ENCODE assay signal across 8 cellular contexts in the genomic region with DNA sequence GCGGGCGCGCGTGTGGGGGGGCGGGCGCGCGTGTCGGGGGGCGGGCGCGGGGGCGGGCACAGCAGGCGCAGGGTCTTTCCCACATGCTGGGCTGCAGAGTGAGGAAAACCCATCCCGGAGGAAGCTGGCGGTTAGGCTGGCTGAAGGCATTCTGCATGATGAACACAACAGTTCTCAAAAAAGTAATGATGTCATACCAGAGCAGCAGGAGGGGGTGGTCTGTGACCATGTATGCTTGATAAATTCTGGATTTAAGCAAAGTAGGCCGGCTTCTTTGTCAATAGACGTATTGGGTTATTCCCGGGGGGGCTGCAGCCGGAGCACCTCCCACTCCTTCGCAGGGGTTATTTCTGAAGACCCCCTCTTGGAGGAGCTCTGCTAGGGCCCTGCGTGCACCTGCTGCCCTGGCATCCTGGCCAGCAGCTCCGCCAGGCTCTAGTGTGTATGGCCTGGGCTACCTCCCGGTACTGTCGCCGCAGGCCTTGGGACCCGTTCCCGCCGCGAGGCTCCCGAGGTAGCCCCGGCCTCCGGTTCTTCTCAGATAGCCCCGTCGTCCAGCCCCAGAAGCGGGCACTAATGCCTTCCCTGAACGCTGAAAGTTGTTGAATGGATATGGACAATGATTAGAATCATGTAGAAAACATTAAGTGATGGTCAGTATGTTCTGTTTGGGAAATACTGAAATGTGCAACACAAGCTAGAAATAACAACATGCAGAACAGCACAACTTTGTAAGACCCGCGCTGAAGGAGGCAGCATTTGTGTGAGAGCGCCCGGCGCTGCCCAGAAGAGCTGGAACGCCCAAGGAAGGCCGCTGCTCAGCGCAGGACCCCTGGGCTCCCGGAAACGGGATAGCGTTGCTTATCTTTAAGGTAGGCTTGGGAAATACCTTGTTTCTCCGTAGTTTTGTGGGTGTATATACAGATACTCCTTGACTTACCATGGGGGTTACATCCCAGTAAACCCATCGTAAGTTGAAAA.
A peak's percentile ranks its signal among the peaks of the same experiment; 100 is the strongest.
DNase-seq lines count a peak whose midpoint lies in the region; ATAC-seq and TF ChIP-seq lines count a peak whose summit lies in the region.

No MANE protein-coding gene starts in this region.

- H3K4me3 Mint-ChIP-seq in CD4-positive, alpha-beta memory T cell = peak overlapping the region; percentile 67 to 87 (median 80)

- H3K27me3 ChIP-seq in CD4-positive, alpha-beta memory T cell (ENCODE audit: insufficient read depth, low read length) = no peaks in the 10 kb centered on the region
- H3K27me3 ChIP-seq in MM.1S (replicated peaks; ENCODE audit: insufficient read depth, low read length) = no peaks in the 10 kb centered on the region
- peaks cover 5% of the 10 kb centered on the region for H3K27me3 ChIP-seq in adipocyte (replicated peaks; ENCODE audit: control insufficient read depth, insufficient read depth, low read length)
- no peaks in the 10 kb centered on the region for H3K27me3 ChIP-seq in right cardiac atrium (ENCODE audit: control insufficient read depth, insufficient read depth)

- intact Hi-C loops in CD4-positive, alpha-beta memory T cell (cut with micrococcal nuclease) = no loop called here
- intact Hi-C loops in right cardiac atrium (cut with DNase I) = no loop called here
- intact Hi-C loops in posterior vena cava (cut with DNase I) = no loop called here

- H3K4me2 ChIP-seq in MM.1S (ENCODE audit: low read depth, low read length) = peak overlapping the region; percentile 32; the same call in 1 of the 2 replicates

- POLR2A ChIA-PET in CD4-positive, alpha-beta memory T cell (lab: Charles Lee; ENCODE audit: partially characterized antibody) = interaction anchor here (0.6 kb wide), 1 partner anchor 8 kb away, joined by 3 read pairs; no protein-coding TSS in a partner anchor

- peaks cover 5 to 19% (median 12%) of the 10 kb centered on the region in 4 donors for H3K4me1 Mint-ChIP-seq in CD4-positive, alpha-beta memory T cell

- H3K4me3 ChIP-seq in CD4-positive, alpha-beta memory T cell (ENCODE audit: low read length in 2 of 2) = peak overlapping the region in 1 of 2 donors; percentile 43
- H3K4me3 ChIP-seq in MM.1S (ENCODE audit: low read length) = no peak overlapping the region
- peak overlapping the region; percentile 84 for H3K4me3 ChIP-seq in adipocyte (ENCODE audit: low read length)
- H3K4me3 ChIP-seq in right cardiac atrium (ENCODE audit: low read length) = peak overlapping the region; percentile 91

- no peaks in the 10 kb centered on the region for H3K9me2 ChIP-seq in MM.1S (replicated peaks; ENCODE audit: insufficient read depth, low read length)

- H3K4me1 ChIP-seq in CD4-positive, alpha-beta memory T cell (ENCODE audit: insufficient read depth, low read length) = peaks cover 13% of the 10 kb centered on the region
- no peaks in the 10 kb centered on the region for H3K4me1 ChIP-seq in MM.1S (ENCODE audit: low read length)
- H3K4me1 ChIP-seq in adipocyte (ENCODE audit: control insufficient read depth, insufficient read depth, low read length) = peaks cover 7% of the 10 kb centered on the region
- H3K4me1 ChIP-seq in right cardiac atrium (ENCODE audit: control insufficient read depth, insufficient read depth, low read length) = no peaks in the 10 kb centered on the region

- peaks cover 6% of the 10 kb centered on the region; the same call in 1 of the 2 replicates for H3F3A ChIP-seq in MM.1S (ENCODE audit: insufficient read depth, low read length)

- 22% methylated on average over 50 of the region's 50 CpGs for WGBS in right cardiac atrium

- H4K20me1 ChIP-seq in MM.1S (ENCODE audit: insufficient read depth, low read length) = no peaks in the 10 kb centered on the region

- peak in 2 of 5 donors; percentile 38 to 69 for DNase-seq in CD4-positive, alpha-beta memory T cell
- DNase-seq in MM.1S = peak; percentile 13
- DNase-seq in adipocyte (ENCODE audit: low read depth) = peak; percentile 61
- DNase-seq in right cardiac atrium = peak; percentile 24 to 69 (median 55)
- peak; percentile 74 for DNase-seq in posterior vena cava (ENCODE audit: low spot score)
- no peak for DNase-seq in ecto neural progenitor cell (ENCODE audit: low spot score)
- DNase-seq in stimulated activated CD4-positive, alpha-beta T cell treated with anti-CD3 and anti-CD28 coated beads, Interleukin-15, amount 100 ng/mL, for 24 hours = no peak

- no peaks in the 10 kb centered on the region for H3K36me3 ChIP-seq in CD4-positive, alpha-beta memory T cell (ENCODE audit: insufficient read depth, low read length)
- H3K36me3 ChIP-seq in MM.1S (replicated peaks; ENCODE audit: insufficient read depth, low read length) (no peaks in the 10 kb centered on the region), adipocyte (ENCODE audit: control insufficient read depth, insufficient read depth, low read length, severe bottlenecking) (no peaks in the 10 kb centered on the region)

- H3K79me2 ChIP-seq in MM.1S (ENCODE audit: low read length) = no peaks in the 10 kb centered on the region

- H3K27ac ChIP-seq in CD4-positive, alpha-beta memory T cell (ENCODE audit: low read depth, low read length) = peak overlapping the region; percentile 35
- H3K27ac ChIP-seq in MM.1S (ENCODE audit: low read length) (no peak overlapping the region), right cardiac atrium (ENCODE audit: low read length) (peak overlapping the region; percentile 2)

- H3K9ac ChIP-seq in MM.1S (ENCODE audit: low read length) = no peak overlapping the region
- H3K9ac ChIP-seq in adipocyte (ENCODE audit: low read length) = peak overlapping the region; percentile 71

- no peak overlapping the region for H2AFZ ChIP-seq in MM.1S (ENCODE audit: low read length)

- ATAC-seq in GM19397 (IDR thresholded peaks at IDR 0.05; ENCODE audit: unreplicated experiment) = peak; percentile 22
- peak; percentile 58 to 67 for ATAC-seq in right cardiac atrium

- H3K27ac Mint-ChIP-seq in CD4-positive, alpha-beta memory T cell = peak overlapping the region; percentile 35 to 85 (median 67)

- H3K36me3 Mint-ChIP-seq in CD4-positive, alpha-beta memory T cell = peaks cover 0 to 2% of the 10 kb centered on the region in 2 donors

- peaks cover 0 to 2% (median 0%) of the 10 kb centered on the region in 8 donors for H3K9me3 Mint-ChIP-seq in CD4-positive, alpha-beta memory T cell

- no peaks in the 10 kb centered on the region for H3K27me3 Mint-ChIP-seq in CD4-positive, alpha-beta memory T cell

- CTCF ChIA-PET in CD4-positive, alpha-beta memory T cell (lab: Charles Lee; ENCODE audit: partially characterized antibody) = no interaction called here

- no peaks in the 10 kb centered on the region for H3K9me3 ChIP-seq in CD4-positive, alpha-beta memory T cell (ENCODE audit: control insufficient read depth in 1 of 2, low read length in 2 of 2)
- H3K9me3 ChIP-seq in MM.1S (replicated peaks; ENCODE audit: insufficient read depth, low read length) = no peaks in the 10 kb centered on the region
- H3K9me3 ChIP-seq in adipocyte (ENCODE audit: control insufficient read depth, low read length) = no peaks in the 10 kb centered on the region
- no peaks in the 10 kb centered on the region for H3K9me3 ChIP-seq in right cardiac atrium (ENCODE audit: control insufficient read depth, low read length)

- TF ChIP-seq CTCF in MM.1S (IDR thresholded peaks at IDR 0.05; ENCODE audit: low read length) = no peak

Comparison
In these comparisons a context has a peak if more than half of its experiments do, and no peak if none do; other contexts are left out.
1. DNase-seq: peak in MM.1S (single experiment), adipocyte (single experiment), right cardiac atrium (3 of 3) and posterior vena cava (single experiment); none in ecto neural progenitor cell (single experiment) and stimulated activated CD4-positive, alpha-beta T cell treated with anti-CD3 and anti-CD28 coated beads, Interleukin-15, amount 100 ng/mL, for 24 hours (single experiment).